ENCODE assay signal across 8 cellular contexts in the genomic region with DNA sequence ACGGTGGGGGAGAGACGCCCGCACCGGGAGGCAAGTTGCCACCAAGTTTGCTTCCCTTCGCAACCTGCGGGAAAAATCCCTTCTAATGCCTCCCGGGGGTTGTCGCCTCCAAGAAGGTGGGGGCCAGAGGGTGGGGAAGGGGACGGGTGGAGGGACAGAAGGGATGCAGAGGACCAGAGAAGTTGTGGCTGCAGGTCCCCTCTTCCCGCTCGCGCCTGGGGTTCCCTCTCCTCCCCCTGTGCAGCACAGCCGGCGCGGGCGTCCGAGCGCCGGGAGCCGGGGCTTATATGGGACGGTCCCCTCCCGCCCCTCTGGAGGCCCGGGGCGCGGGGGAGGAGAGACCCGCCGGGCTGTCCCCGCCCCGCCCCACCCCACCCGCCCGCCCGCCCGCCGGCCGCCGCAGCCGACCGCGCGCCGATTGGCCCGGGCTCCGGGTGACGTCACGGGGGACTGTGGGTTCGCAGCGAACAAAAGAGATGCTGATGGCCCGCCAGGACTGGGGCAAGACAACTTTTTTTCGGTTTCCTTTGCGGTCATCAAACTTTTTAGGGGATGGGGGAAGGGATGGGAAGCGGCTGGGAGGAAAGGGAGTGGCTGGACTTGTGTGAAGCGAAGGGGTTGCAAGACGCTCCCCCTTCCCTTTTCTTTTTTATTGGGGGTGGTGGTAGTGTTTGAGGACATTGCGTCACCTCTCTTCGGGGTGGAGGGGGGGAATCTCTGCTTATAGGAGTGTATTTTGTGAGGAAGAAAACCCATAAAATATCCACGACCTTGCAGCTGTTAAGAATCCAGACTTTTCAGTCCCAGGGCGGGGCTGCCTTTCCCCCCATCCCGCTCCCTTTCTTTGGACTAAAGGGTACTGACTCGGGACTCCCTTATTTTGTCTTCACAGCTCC. TPM values are rescaled to one million over a fixed set of nuclear protein-coding genes. Genes with fewer than 3 reads are reported as not detected.
DNase-seq lines count a peak whose midpoint lies in the region; ATAC-seq and TF ChIP-seq lines count a peak whose summit lies in the region.

Gene FN1, minus strand, starts transcription at position 260 of the 896 bp plus-strand sequence. CDS start 266 bp downstream, outside the sequence.

- intact Hi-C loops in lower leg skin (cut with DNase I; ENCODE audit: low total_unique reads): no loop called here

- H3K9me3 Mint-ChIP-seq in activated CD8-positive, alpha-beta T cell treated with anti-CD3 and anti-CD28 coated beads, Interleukin-2, amount 10 ng/mL, durations not matched to agents 7 days and 5 days (ENCODE audit: insufficient read depth): no peaks in the 10 kb centered on the region

- no peak for TF ChIP-seq CTCF in lower leg skin (IDR thresholded peaks at IDR 0.05)

- H3K4me1 Mint-ChIP-seq in activated CD8-positive, alpha-beta T cell treated with anti-CD3 and anti-CD28 coated beads, Interleukin-2, amount 10 ng/mL, durations not matched to agents 7 days and 5 days (ENCODE audit: low read depth): peaks cover 22% of the 10 kb centered on the region

- H3K27ac Mint-ChIP-seq in activated CD8-positive, alpha-beta T cell treated with anti-CD3 and anti-CD28 coated beads, Interleukin-2, amount 10 ng/mL, durations not matched to agents 7 days and 5 days: no peak within 1 kb of the TSS

- peak within 1 kb of the TSS; percentile 76 for H3K4me3 Mint-ChIP-seq in activated CD8-positive, alpha-beta T cell treated with anti-CD3 and anti-CD28 coated beads, Interleukin-2, amount 10 ng/mL, durations not matched to agents 7 days and 5 days

- ATAC-seq in GM18498 (IDR thresholded peaks at IDR 0.05; ENCODE audit: unreplicated experiment): peak; percentile 84
- peak; percentile 87 for ATAC-seq in HG02642 (IDR thresholded peaks at IDR 0.05; ENCODE audit: poor library complexity, unreplicated experiment)
- peak; percentile 90 for ATAC-seq in activated CD8-positive, alpha-beta T cell treated with anti-CD3 and anti-CD28 coated beads, Interleukin-2, amount 10 ng/mL, durations not matched to agents 7 days and 5 days

- 1% methylated on average over 32 to 56 of the region's 59 CpGs for WGBS in lower leg skin, 2 donors

- peaks cover 63% of the 10 kb centered on the region for H3K27me3 Mint-ChIP-seq in activated CD8-positive, alpha-beta T cell treated with anti-CD3 and anti-CD28 coated beads, Interleukin-2, amount 10 ng/mL, durations not matched to agents 7 days and 5 days (ENCODE audit: low read depth)

- H3K36me3 Mint-ChIP-seq in activated CD8-positive, alpha-beta T cell treated with anti-CD3 and anti-CD28 coated beads, Interleukin-2, amount 10 ng/mL, durations not matched to agents 7 days and 5 days (ENCODE audit: low read depth): no peaks in the 10 kb centered on the region

- CTCF ChIA-PET in activated CD8-positive, alpha-beta T cell treated with anti-CD3 and anti-CD28 coated beads, Interleukin-2, amount 10 ng/mL, durations not matched to agents 7 days and 5 days (lab: Charles Lee): no interaction called here

- peak within 1 kb of the TSS; percentile 48 for H3K4me3 ChIP-seq in lower leg skin (ENCODE audit: low read depth, poor library complexity, severe bottlenecking)

- peak; percentile 79 for DNase-seq in NCI-H2171 treated with DMSO at 0.1 percent for 48 hours (lab: John Stamatoyannopoulos, UW)
- peak; percentile 76 for DNase-seq in activated CD8-positive, alpha-beta T cell treated with anti-CD3 and anti-CD28 coated beads, Interleukin-2, amount 10 ng/mL, durations not matched to agents 7 days and 5 days
- DNase-seq in effector CD8-positive, alpha-beta T cell (lab: John Stamatoyannopoulos, UW): peak; percentile 27
- DNase-seq in lower leg skin (ENCODE audit: low spot score in 2 of 2): peak; percentile 84 to 98
- peak; percentile 46 to 52 for DNase-seq in stimulated activated CD4-positive, alpha-beta T cell treated with anti-CD3 and anti-CD28 coated beads, Interleukin-4, amount 100 ng/mL, for 48 hours (ENCODE audit: low read depth in 2 of 2)
- no peak for DNase-seq in NCI-H187 treated with DMSO at 0.1 percent for 48 hours (lab: John Stamatoyannopoulos, UW)

- POLR2A ChIA-PET in activated CD8-positive, alpha-beta T cell treated with anti-CD3 and anti-CD28 coated beads, Interleukin-2, amount 10 ng/mL, durations not matched to agents 7 days and 5 days (lab: Charles Lee): no interaction called here

- TF ChIP-seq POLR2A in lower leg skin (IDR thresholded peaks at IDR 0.05): no peak

RNA-seq across cellular contexts. Expression of gene FN1, which starts in this region (rescaled TPM):
- total RNA-seq in activated CD8-positive, alpha-beta T cell treated with anti-CD3 and anti-CD28 coated beads, Interleukin-2, amount 10 ng/mL, durations not matched to agents 7 days and 5 days: under 1 TPM in 1 of 2 experiments, not detected in 1; 0.21 TPM
- 100 to 1,000 TPM in 1 of 4 donors, 10 to 100 TPM in 3; 38.2 to 149 (median 52.8) TPM for total RNA-seq in lower leg skin

Comparison
In these comparisons a context has a peak if more than half of its experiments do, and no peak if none do; other contexts are left out.
1. RNA of gene FN1 (total RNA-seq): 38.2 to 149 TPM in lower leg skin; 0.21 TPM in activated CD8-positive, alpha-beta T cell treated with anti-CD3 and anti-CD28 coated beads, Interleukin-2, amount 10 ng/mL, durations not matched to agents 7 days and 5 days; every median in the first group is over 10 times any median in the second.
2. Peak in DNase-seq and ATAC-seq in activated CD8-positive, alpha-beta T cell treated with anti-CD3 and anti-CD28 coated beads, Interleukin-2, amount 10 ng/mL, durations not matched to agents 7 days and 5 days; RNA of the gene not detected or under 1 TPM.
3. Peak in every context shown above with its lines, with median percentiles within 50 percentile points of each other: ATAC-seq.